In the genomic region with DNA sequence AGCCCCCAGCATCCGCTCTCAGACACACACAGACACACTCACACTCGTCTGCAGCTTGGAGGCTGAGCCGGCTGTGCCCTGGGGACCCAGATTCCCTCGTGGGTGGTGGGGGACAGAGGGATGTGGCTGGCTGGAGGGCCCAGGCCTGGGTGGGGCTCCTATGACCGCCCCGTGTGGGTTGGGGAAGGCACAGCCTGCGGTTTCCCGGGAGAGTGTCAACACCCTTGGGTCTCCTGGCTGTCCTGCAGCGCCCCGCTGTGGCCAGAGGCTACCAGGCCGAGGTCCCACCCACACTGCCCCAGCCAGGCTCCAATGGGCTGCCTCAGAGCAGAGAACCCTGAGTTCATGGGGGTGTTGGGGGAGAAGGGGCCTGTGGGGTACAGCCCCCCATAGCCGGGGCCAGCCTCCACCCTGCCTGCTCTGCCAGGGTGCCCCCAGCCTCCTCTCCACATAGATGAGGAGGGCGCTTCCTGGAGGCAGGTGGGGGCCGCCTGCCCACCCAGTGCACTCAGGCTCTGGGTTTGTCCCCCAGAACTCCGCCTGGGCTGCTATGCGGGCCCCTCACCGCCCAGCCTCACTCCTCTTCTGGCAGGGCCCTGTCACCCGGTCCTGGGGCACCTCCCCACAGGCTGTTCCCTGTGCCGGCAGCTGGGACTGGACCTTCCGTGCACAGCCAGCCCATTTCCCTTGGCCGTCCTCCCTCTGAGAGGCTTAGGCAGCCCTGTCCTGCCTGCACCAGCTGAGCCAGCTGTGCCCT, we compare ENCODE assay signal across 8 cellular contexts. TPM values are rescaled to one million over a fixed set of nuclear protein-coding genes. Genes with fewer than 3 reads are reported as not detected.
DNase-seq lines count a peak whose midpoint lies in the region; ATAC-seq and TF ChIP-seq lines count a peak whose summit lies in the region.

A gene with protein sequence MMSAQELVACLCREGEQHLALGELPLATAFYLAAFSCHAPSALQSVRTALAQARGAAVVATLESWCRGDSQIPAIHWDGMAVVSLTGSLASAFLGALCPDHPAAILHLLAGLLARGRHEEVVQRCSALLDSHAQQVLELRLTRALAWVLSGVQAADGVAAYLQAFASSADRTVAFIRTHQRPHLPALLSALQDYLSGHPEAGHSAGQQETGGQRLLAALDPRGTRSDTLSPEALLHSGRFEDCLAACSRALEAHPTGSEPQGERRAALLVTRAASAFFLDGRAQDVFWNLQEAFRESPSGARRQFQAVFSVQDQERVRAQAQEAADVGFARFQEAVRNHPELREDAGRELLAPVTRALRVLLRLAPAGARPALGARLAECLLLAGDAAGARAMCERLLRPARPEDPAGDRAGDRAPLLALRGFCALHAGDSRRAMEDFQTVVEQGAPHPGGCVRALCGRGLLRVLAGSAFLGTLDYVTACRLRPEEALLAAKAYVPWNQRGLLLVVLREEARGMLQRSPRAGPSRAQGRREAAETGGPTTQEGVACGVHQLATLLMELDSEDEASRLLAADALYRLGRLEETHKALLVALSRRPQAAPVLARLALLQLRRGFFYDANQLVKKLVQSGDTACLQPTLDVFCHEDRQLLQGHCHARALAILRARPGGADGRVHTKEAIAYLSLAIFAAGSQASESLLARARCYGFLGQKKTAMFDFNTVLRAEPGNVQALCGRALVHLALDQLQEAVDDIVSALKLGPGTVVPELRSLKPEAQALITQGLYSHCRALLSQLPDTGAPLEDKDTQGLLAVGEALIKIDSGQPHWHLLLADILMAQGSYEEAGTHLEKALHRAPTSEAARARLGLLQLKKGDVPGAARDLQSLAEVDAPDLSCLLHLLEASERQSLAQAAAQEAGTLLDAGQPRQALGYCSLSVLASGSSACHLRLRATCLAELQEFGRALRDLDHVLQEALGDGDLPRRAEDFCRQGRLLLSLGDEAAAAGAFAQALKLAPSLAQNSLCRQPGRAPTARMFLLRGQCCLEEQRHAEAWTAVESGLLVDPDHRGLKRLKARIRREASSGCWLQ (minus strand): TSS at position 159 of the 757 bp plus-strand sequence. CDS start 866 bp downstream, outside the sequence.

- H3K27ac ChIP-seq in breast epithelium: no peak within 1 kb of the TSS

- H3K4me3 ChIP-seq in breast epithelium: no peak within 1 kb of the TSS
- no peak within 1 kb of the TSS for H3K4me3 ChIP-seq in choroid plexus epithelial cell (ENCODE audit: low read depth, low read length)

- H3K9me3 ChIP-seq in breast epithelium: no peaks in the 10 kb centered on the region

- ATAC-seq in HG03520 (IDR thresholded peaks at IDR 0.05; ENCODE audit: unreplicated experiment): no peak
- ATAC-seq in GM18907 (IDR thresholded peaks at IDR 0.05; ENCODE audit: unreplicated experiment): no peak

- no peak for TF ChIP-seq CTCF in breast epithelium (IDR thresholded peaks at IDR 0.05)
- peak; percentile 24 for TF ChIP-seq CTCF in choroid plexus epithelial cell (conservative IDR thresholded peaks at IDR 0.05; ENCODE audit: low read depth, low read length)

- H3K4me1 ChIP-seq in breast epithelium: no peaks in the 10 kb centered on the region

- in situ Hi-C loops in T47D (cut with HindIII; ENCODE audit: low pct_unique_long_range_greater_than_20kb, low sequenced_read_pairs): no loop called here

- intact Hi-C loops in breast epithelium (cut with DNase I; ENCODE audit: low total_unique reads): no loop called here

- no peak for TF ChIP-seq POLR2A in breast epithelium (IDR thresholded peaks at IDR 0.05)

- peak; percentile 58 to 59 for DNase-seq in T47D (ENCODE audit: low read depth in 1 of 2, low spot score in 1 of 2)
- DNase-seq in breast epithelium (ENCODE audit: low spot score in 2 of 2): no peak
- DNase-seq in SW480 (ENCODE audit: low spot score): peak; percentile 49
- peak; percentile 5 for DNase-seq in choroid plexus epithelial cell (ENCODE audit: low read depth)
- DNase-seq in stimulated activated CD4-positive, alpha-beta T cell treated with anti-CD3 and anti-CD28 coated beads, Interleukin-12 subunit alpha, Interleukin-12 subunit beta, amount 100 ng/mL, for 4 hours: peak; percentile 18
- DNase-seq in HPDE6-E6E7 (ENCODE audit: extremely low spot score): no peak

- no peaks in the 10 kb centered on the region for H3K36me3 ChIP-seq in breast epithelium

- peaks cover 0 to 84% of the 10 kb centered on the region in 2 donors for H3K27me3 ChIP-seq in breast epithelium

RNA-seq across cellular contexts. Expression of the gene that starts here (rescaled TPM):
- total RNA-seq in breast epithelium: under 1 TPM; 0.16 to 0.88 (median 0.66) TPM

Comparison
In these comparisons a context has a peak if more than half of its experiments do, and no peak if none do; other contexts are left out.
1. DNase-seq: peak in T47D (2 of 2), SW480 (single experiment), choroid plexus epithelial cell (single experiment) and stimulated activated CD4-positive, alpha-beta T cell treated with anti-CD3 and anti-CD28 coated beads, Interleukin-12 subunit alpha, Interleukin-12 subunit beta, amount 100 ng/mL, for 4 hours (single experiment); none in breast epithelium (0 of 2) and HPDE6-E6E7 (single experiment).